ENCODE assay signal across 12 cellular contexts in genomic region chr7:21430575-21430954, GRCh38. TPM values are rescaled to one million over a fixed set of nuclear protein-coding genes. Genes with fewer than 3 reads are reported as not detected.
A peak's percentile ranks its signal among the peaks of the same experiment; 100 is the strongest.
DNase-seq lines count a peak whose midpoint lies in the region; ATAC-seq, FAIRE-seq and TF ChIP-seq lines count a peak whose summit lies in the region.
"Had no signal": no experiment of that assay in that cellular context is flagged by ENCODE, and none has a peak within 500 bp of the region (broad histone marks: within the 10 kb centered on the region; RNA-seq: fewer than 3 reads in every experiment).

No MANE protein-coding gene starts in this region.

- no peaks in the 10 kb centered on the region for H4K20me1 ChIP-seq in HepG2 (ENCODE audit: insufficient read depth, low read length)

- no peak for FAIRE-seq in HepG2 (lab: Jason Lieb, UNC)

- no peak for ATAC-seq in HepG2
- ATAC-seq in right lobe of liver, result no peak
- ATAC-seq in T-cell (replicated peaks in 1 of 4), result no peak
- ATAC-seq: left ventricle myocardium superior had no signal

- WGBS in HepG2 (ENCODE audit: low lambda C conversion rate), result 95% methylated on average over 3 of the region's 3 CpGs
- 77% methylated on average over 3 of the region's 3 CpGs for WGBS in right lobe of liver (ENCODE audit: insufficient coverage, low coverage, low lambda C conversion rate, missing lambda C conversion rate)

- TF ChIP-seq EP300 in HepG2 (IDR thresholded peaks at IDR 0.05; ENCODE audit: low read depth in 2 of 2, low read length in 2 of 2) (no peak), HepG2 (CRISPR knock-in tag; IDR thresholded peaks at IDR 0.05; ENCODE audit: borderline replicate concordance) (no peak)

- POLR2A ChIA-PET in HepG2 (lab: Yijun Ruan, JAX), result no interaction called here
- POLR2A ChIA-PET in T-cell (lab: Charles Lee), result interaction anchor here in 1 of 2 donors (1.0 kb wide), 1 partner anchor 9 kb away, joined by 8 read pairs; no protein-coding TSS in a partner anchor

- H3K4me3 ChIP-seq in HepG2 (replicated peaks in 1 of 3; ENCODE audit: insufficient read depth in 1 of 3, low read depth in 2 of 3, low read length in 3 of 3) (no peak overlapping the region), right lobe of liver (no peak overlapping the region), iPS-20b (ENCODE audit: low read length) (peak overlapping the region; percentile 95)

- no peaks in the 10 kb centered on the region for H3K9me3 ChIP-seq in HepG2 (ENCODE audit: low read length)
- H3K9me3 ChIP-seq in right lobe of liver, result no peaks in the 10 kb centered on the region
- no peaks in the 10 kb centered on the region for H3K9me3 ChIP-seq in iPS-20b (ENCODE audit: insufficient read depth, low read depth, low read length)

- H3K9ac ChIP-seq in HepG2 (ENCODE audit: insufficient read depth, low read depth, low read length) (no peak overlapping the region), iPS-20b (ENCODE audit: low read depth, low read length) (no peak overlapping the region)
- H3K9ac ChIP-seq: KMS-11 had no signal

- H3K36me3 ChIP-seq in HepG2 (replicated peaks in 1 of 2; ENCODE audit: control insufficient read depth in 1 of 2, insufficient read depth in 2 of 2, low read length in 2 of 2) (no peaks in the 10 kb centered on the region; a peak in 1 of 5 replicates), right lobe of liver (no peaks in the 10 kb centered on the region), iPS-20b (ENCODE audit: insufficient read depth, low read depth, low read length) (peaks cover 26% of the 10 kb centered on the region)

- peak overlapping the region; percentile 97 to 100 (median 99) for H3K4me3 Mint-ChIP-seq in T-cell
- H3K4me3 Mint-ChIP-seq in type B pancreatic cell, result peak overlapping the region; percentile 61

- H3K27me3 ChIP-seq in HepG2 (ENCODE audit: control insufficient read depth in 1 of 2, insufficient read depth in 2 of 2, low read length in 2 of 2) (no peaks in the 10 kb centered on the region), right lobe of liver (no peaks in the 10 kb centered on the region), iPS-20b (ENCODE audit: insufficient read depth, low read length) (no peaks in the 10 kb centered on the region)

- no peaks in the 10 kb centered on the region for H3K27me3 Mint-ChIP-seq in T-cell
- no peaks in the 10 kb centered on the region for H3K27me3 Mint-ChIP-seq in type B pancreatic cell

- H3K4me1 ChIP-seq in HepG2 (ENCODE audit: insufficient read depth, low read length), result peaks cover 39% of the 10 kb centered on the region
- peaks cover 0 to 9% (median 2%) of the 10 kb centered on the region in 4 donors for H3K4me1 ChIP-seq in right lobe of liver
- peaks cover 28% of the 10 kb centered on the region for H3K4me1 ChIP-seq in iPS-20b (ENCODE audit: insufficient read depth, low read length)

- no peak for TF ChIP-seq RAD21 in HepG2 (CRISPR knock-in tag; IDR thresholded peaks at IDR 0.05)

- 0 out of 2 replicates have a peak overlapping the region, but pooled peaks have one; percentile 9 for H3K4me2 ChIP-seq in HepG2 (ENCODE audit: low read depth, low read length)
- H3K4me2 ChIP-seq: KMS-11 had no signal

- TF ChIP-seq POLR2A in HepG2 (IDR thresholded peaks at IDR 0.05; ENCODE audit: insufficient read depth in 1 of 2, low read depth in 2 of 2, low read length in 2 of 2), result no peak
- TF ChIP-seq POLR2A in right lobe of liver (IDR thresholded peaks at IDR 0.05), result no peak

- no TSS peak for BruUV-seq in HepG2 (replicated peaks; lab: Mats Ljungman, UMichigan)

- H3K36me3 Mint-ChIP-seq in T-cell (peaks cover 31% of the 10 kb centered on the region), type B pancreatic cell (no peaks in the 10 kb centered on the region)

- no peak overlapping the region for H2AFZ ChIP-seq in HepG2 (ENCODE audit: low read length)

- DNase-seq in HepG2 (ENCODE audit: low spot score), result no peak
- no peak for DNase-seq in right lobe of liver
- no peak for DNase-seq in T-cell
- DNase-seq in type B pancreatic cell (ENCODE audit: extremely low spot score, unreplicated experiment), result no peak
- DNase-seq in AG08395 (ENCODE audit: low spot score), result no peak
- no peak for DNase-seq in DMS114 treated with DMSO at 0.1 percent for 48 hours (lab: John Stamatoyannopoulos, UW; ENCODE audit: unreplicated experiment)
- DNase-seq in HuH-7 (ENCODE audit: low spot score), result no peak
- DNase-seq: cerebellar nuclear complex, left ventricle myocardium superior, NCI-H510A treated with DMSO at 0.1 percent for 48 hours had no signal

- no peaks in the 10 kb centered on the region for H3K79me2 ChIP-seq in HepG2 (ENCODE audit: insufficient read depth, low read length)

- TF ChIP-seq CTCF in HepG2 (CRISPR knock-in tag; IDR thresholded peaks at IDR 0.05), result no peak
- TF ChIP-seq CTCF in right lobe of liver (IDR thresholded peaks at IDR 0.05), result no peak
- no peak for TF ChIP-seq CTCF in type B pancreatic cell (conservative IDR thresholded peaks at IDR 0.05)

- in situ Hi-C loops in HepG2 (cut with HindIII; ENCODE audit: extremely low pct_ligation_motif_present, low pct_unique_long_range_greater_than_20kb), result no loop called here

- H3K27ac Mint-ChIP-seq in T-cell (peak overlapping the region in 1 of 2 donors; percentile 28), type B pancreatic cell (no peak overlapping the region)

- intact Hi-C loops in HepG2 (cut with micrococcal nuclease; ENCODE audit: unreplicated experiment) (loop anchor here (10.0 kb wide), 1 partner anchor 646 kb away; the partner anchor contains the start of gene SP8), right lobe of liver (cut with DNase I) (no loop called here)

- H3K9me3 Mint-ChIP-seq in T-cell (no peaks in the 10 kb centered on the region), type B pancreatic cell (no peaks in the 10 kb centered on the region)

- H3K4me1 Mint-ChIP-seq in T-cell, result peaks cover 74 to 79% (median 79%) of the 10 kb centered on the region in 3 donors
- peaks cover 32% of the 10 kb centered on the region for H3K4me1 Mint-ChIP-seq in type B pancreatic cell (ENCODE audit: unreplicated experiment)

- CTCF ChIA-PET in HepG2 (lab: Yijun Ruan, JAX; ENCODE audit: low intra/inter-chr PET ratio, low total read pairs) (no interaction called here), T-cell (lab: Charles Lee) (interaction anchor here in 1 of 2 donors (1.0 kb wide), 1 partner anchor 168 kb away, joined by 3 read pairs; no protein-coding TSS in a partner anchor)

- H3K27ac ChIP-seq in HepG2 (ENCODE audit: extremely low read length, insufficient read depth, low read length) (no peak overlapping the region), right lobe of liver (no peak overlapping the region), iPS-20b (ENCODE audit: low read length) (no peak overlapping the region)
- H3K27ac ChIP-seq: KMS-11 had no signal

TF ChIP-seq in HepG2, 621 proteins besides CTCF, POLR2A, EP300 and RAD21 (continues in another document):
- TF ChIP-seq ETV6 (CRISPR knock-in tag; conservative IDR thresholded peaks at IDR 0.05), result no peak

RNA-seq across cellular contexts. Expression of gene SP4, which starts 2.7 kb away (rescaled TPM):
- total RNA-seq in HepG2 (2016; rRNA removed; fragmentation: Illumina TruSeq; extraction: Trizol), result 4.8 and 6.5 TPM in 2 replicates
- 0.71 and 2.3 TPM in 2 replicates for total RNA-seq in HepG2 (2016; cell fraction: cytosol; rRNA removed; fragmentation: Illumina TruSeq; extraction: Trizol; ENCODE audit: low read depth)
- total RNA-seq in HepG2 (2016; cell fraction: insoluble cytoplasmic fraction; rRNA removed; fragmentation: Illumina TruSeq; extraction: Trizol), result 4.6 and 6.8 TPM in 2 replicates
- total RNA-seq in HepG2 (2016; cell fraction: membrane; rRNA removed; fragmentation: Illumina TruSeq; extraction: Trizol), result 2.0 and 2.7 TPM in 2 replicates
- 7.3 and 10.5 TPM in 2 replicates for total RNA-seq in HepG2 (2016; cell fraction: nucleus; rRNA removed; fragmentation: Illumina TruSeq; extraction: Trizol)
- polyA plus RNA-seq in HepG2 (2011; rRNA removed), result 2.7 TPM in 2 replicates
- polyA plus RNA-seq in HepG2 (2011; cell fraction: cytosol; rRNA removed), result 1.4 and 1.9 TPM in 2 replicates
- polyA plus RNA-seq in HepG2 (2011; cell fraction: nucleus; rRNA removed), result 2.0 and 2.1 TPM in 2 replicates
- polyA plus RNA-seq in HepG2 (2012), result 1.9 and 2.1 TPM in 2 replicates
- polyA plus RNA-seq in HepG2 (2016; cell fraction: cytosol; fragmentation: Illumina TruSeq; extraction: Trizol; ENCODE audit: low read depth), result 0.09 and 0.10 TPM in 2 replicates
- polyA plus RNA-seq in HepG2 (2016; cell fraction: insoluble cytoplasmic fraction; fragmentation: Illumina TruSeq; extraction: Trizol; ENCODE audit: low read depth), result 3.8 and 4.0 TPM in 2 replicates
- polyA plus RNA-seq in HepG2 (2016; cell fraction: membrane; fragmentation: Illumina TruSeq; extraction: Trizol; ENCODE audit: low read depth), result 0.48 and 0.50 TPM in 2 replicates
- 3.0 and 3.5 TPM in 2 replicates for polyA plus RNA-seq in HepG2 (2016; cell fraction: nucleus; fragmentation: Illumina TruSeq; extraction: Trizol; ENCODE audit: insufficient read depth, low read depth)
- polyA minus RNA-seq in HepG2 (2011; rRNA and poly(A)+ RNA removed; ENCODE audit: low replicate concordance), result 11.1 and 11.3 TPM in 2 replicates
- polyA minus RNA-seq in HepG2 (2011; cell fraction: cytosol; rRNA and poly(A)+ RNA removed), result 5.0 and 5.8 TPM in 2 replicates
- polyA minus RNA-seq in HepG2 (2011; cell fraction: nucleus; rRNA and poly(A)+ RNA removed), result 23.1 and 26.9 TPM in 2 replicates
- total RNA-seq in right lobe of liver, result 1 to 10 TPM; 1.2 to 3.2 (median 2.3) TPM
- 10 to 100 TPM; 29.8 to 48.2 (median 35.4) TPM for total RNA-seq in T-cell
- total RNA-seq in type B pancreatic cell (ENCODE audit: low replicate concordance), result 5.9 and 12.4 TPM in 2 replicates
